In the genomic region with DNA sequence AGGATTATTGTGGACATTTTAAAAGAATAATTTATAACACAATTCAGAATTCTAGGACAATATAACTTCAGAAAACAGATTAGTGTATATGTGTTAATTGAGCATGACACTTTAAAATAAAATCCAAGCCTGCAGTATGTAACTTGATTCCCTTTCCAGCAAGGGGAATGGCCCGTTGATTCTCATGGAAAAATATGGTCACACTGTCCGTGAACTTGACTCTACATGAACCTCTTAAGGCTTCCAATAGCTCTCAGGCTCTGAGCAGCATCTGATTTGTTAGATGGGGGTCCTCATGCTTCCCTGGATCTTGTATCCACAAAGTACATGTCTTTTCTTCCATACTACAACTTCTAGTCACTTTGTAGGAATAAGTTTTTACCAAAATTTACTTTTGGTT, we compare ENCODE assay signal across 20 cellular contexts.
"Had no signal": no experiment of that assay in that cellular context is flagged by ENCODE, and none has a peak within 500 bp of the region (broad histone marks: within the 10 kb centered on the region; RNA-seq: fewer than 3 reads in every experiment).

No MANE protein-coding gene starts in this region.

- H3K27ac Mint-ChIP-seq: activated CD4-positive, alpha-beta T cell treated with anti-CD3 and anti-CD28 coated beads for 36 hours; activated CD8-positive, alpha-beta T cell treated with anti-CD3 and anti-CD28 coated beads for 36 hours; activated naive CD8-positive, alpha-beta T cell; activated T-cell treated with anti-CD3 and anti-CD28 coated beads, Interleukin-2, amount 50 U/mL, for 72 hours; nephron progenitor cell; stimulated activated memory B cell treated with anti-CD40 and anti-IgM and Interleukin-4, amounts not matched to agents 10 μg/mL and 1 μg/mL and 100 μg/mL, for 72 hours had no signal

- H3K36me3 Mint-ChIP-seq: activated naive CD8-positive, alpha-beta T cell; brain; stimulated activated memory B cell treated with anti-CD40 and anti-IgM and Interleukin-4, amounts not matched to agents 10 μg/mL and 1 μg/mL and 100 μg/mL, for 72 hours had no signal

- H3K4me2 ChIP-seq: hepatocyte, SK-N-SH had no signal

- H3K9me2 ChIP-seq: SK-N-SH had no signal

- H3K27me3 ChIP-seq: hepatocyte, thyroid gland had no signal

- H3K36me3 ChIP-seq: thyroid gland had no signal

- H3K4me3 ChIP-seq: coronary artery, hepatocyte, thyroid gland had no signal

- H3K4me1 Mint-ChIP-seq: activated CD4-positive, alpha-beta T cell treated with anti-CD3 and anti-CD28 coated beads for 36 hours; stimulated activated memory B cell treated with anti-CD40 and anti-IgM and Interleukin-4, amounts not matched to agents 10 μg/mL and 1 μg/mL and 100 μg/mL, for 72 hours had no signal

- H2AFZ ChIP-seq: hepatocyte had no signal

- H3K9ac ChIP-seq: SK-N-SH had no signal

- H3K9me3 ChIP-seq: SK-N-SH, thyroid gland had no signal

- H3K4me3 Mint-ChIP-seq: activated CD4-positive, alpha-beta T cell treated with anti-CD3 and anti-CD28 coated beads for 36 hours; activated CD8-positive, alpha-beta T cell treated with anti-CD3 and anti-CD28 coated beads for 36 hours; activated naive CD8-positive, alpha-beta T cell; activated T-cell treated with anti-CD3 and anti-CD28 coated beads, Interleukin-2, amount 50 U/mL, for 72 hours; brain; nephron progenitor cell; stimulated activated memory B cell treated with anti-CD40 and anti-IgM and Interleukin-4, amounts not matched to agents 10 μg/mL and 1 μg/mL and 100 μg/mL, for 72 hours had no signal

- H3K4me1 ChIP-seq: thyroid gland had no signal

- H3K9me3 Mint-ChIP-seq: activated CD8-positive, alpha-beta T cell treated with anti-CD3 and anti-CD28 coated beads for 36 hours; activated T-cell treated with anti-CD3 and anti-CD28 coated beads, Interleukin-2, amount 50 U/mL, for 72 hours; brain; stimulated activated memory B cell treated with anti-CD40 and anti-IgM and Interleukin-4, amounts not matched to agents 10 μg/mL and 1 μg/mL and 100 μg/mL, for 72 hours had no signal

- H3K79me2 ChIP-seq: hepatocyte had no signal

- H3K27ac ChIP-seq: coronary artery, hepatocyte, thyroid gland, VCaP had no signal

- ATAC-seq: activated CD4-positive, alpha-beta T cell treated with anti-CD3 and anti-CD28 coated beads for 36 hours; activated CD8-positive, alpha-beta T cell treated with anti-CD3 and anti-CD28 coated beads for 36 hours; activated T-cell treated with anti-CD3 and anti-CD28 coated beads, Interleukin-2, amount 50 U/mL, for 72 hours; sciatic nerve; stimulated activated memory B cell treated with anti-CD40 and anti-IgM and Interleukin-4, amounts not matched to agents 10 μg/mL and 1 μg/mL and 100 μg/mL, for 72 hours had no signal

- DNase-seq: activated CD4-positive, alpha-beta T cell treated with anti-CD3 and anti-CD28 coated beads for 36 hours; activated CD8-positive, alpha-beta memory T cell treated with anti-CD3 and anti-CD28 coated beads, Interleukin-2, amount 50 U/mL, for 4 hours; activated CD8-positive, alpha-beta T cell treated with anti-CD3 and anti-CD28 coated beads for 36 hours; activated gamma-delta T cell; activated T-cell treated with anti-CD3 and anti-CD28 coated beads, Interleukin-2, amount 50 U/mL, for 72 hours; amygdala; central memory CD4-positive, alpha-beta T cell; effector CD4-positive, alpha-beta T cell; nephron progenitor cell; SK-N-SH; T-helper 1 cell; T1000; thyroid gland had no signal
